Comparison of ENCODE assay signal across 1 cellular context in the genomic region with DNA sequence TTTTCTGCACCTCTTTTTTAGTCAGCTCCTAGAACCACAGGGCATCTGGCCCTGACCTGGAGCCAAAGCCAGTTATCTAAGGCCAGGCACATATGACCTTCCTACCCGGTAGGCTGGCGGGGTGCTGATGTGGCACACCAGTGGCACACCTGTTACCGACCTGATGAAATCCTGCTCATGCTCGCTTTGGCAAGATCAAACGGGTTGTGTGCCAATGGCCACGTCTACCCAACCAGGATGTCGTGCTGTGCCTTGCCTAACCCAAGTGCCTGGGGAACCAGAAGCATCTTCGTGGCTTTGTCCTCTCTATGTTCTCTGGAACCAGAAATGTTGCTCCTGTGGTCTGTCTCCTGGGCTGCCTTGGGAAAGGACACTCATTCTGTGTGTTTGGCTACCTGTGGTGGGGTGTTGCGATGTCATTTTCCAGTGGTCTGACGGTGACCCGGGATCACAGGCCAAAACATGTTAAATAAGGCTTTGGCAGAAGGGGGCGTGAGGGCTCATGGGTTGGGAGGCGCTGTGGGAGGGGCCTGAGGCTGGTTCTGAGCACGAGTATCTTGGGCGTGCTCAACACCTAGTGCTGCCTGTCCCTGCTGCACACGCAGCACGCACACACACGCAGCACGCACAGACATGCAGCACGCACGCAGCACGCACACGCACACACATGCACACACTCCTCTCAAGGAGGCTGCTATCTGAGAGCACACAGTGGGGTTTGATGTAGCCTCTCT.
TF ChIP-seq lines count a peak whose summit lies in the region.

No MANE protein-coding gene starts in this region.

TF ChIP-seq in HepG2, 621 proteins besides CTCF, POLR2A, EP300 and RAD21:
- TF ChIP-seq NFE2L1 (CRISPR knock-in tag; IDR thresholded peaks at IDR 0.05; ENCODE audit: borderline replicate concordance) (no peak), AKAP8 (CRISPR knock-in tag; IDR thresholded peaks at IDR 0.05) (peak; percentile 61; the same call in 1 of the 2 replicates), ZKSCAN5 (CRISPR knock-in tag; IDR thresholded peaks at IDR 0.05) (no peak), RBM22 (optimal IDR thresholded peaks at IDR 0.05; ENCODE audit: low read length) (peak; percentile 91), ZNF12 (CRISPR knock-in tag; IDR thresholded peaks at IDR 0.05) (no peak), ZFY (CRISPR knock-in tag; IDR thresholded peaks at IDR 0.05) (no peak), TARDBP (CRISPR knock-in tag; IDR thresholded peaks at IDR 0.05) (peak; percentile 46), AGO2 (optimal IDR thresholded peaks at IDR 0.05; ENCODE audit: low read depth, low read length) (peak; percentile 56)
- TF ChIP-seq, protein P1, sequence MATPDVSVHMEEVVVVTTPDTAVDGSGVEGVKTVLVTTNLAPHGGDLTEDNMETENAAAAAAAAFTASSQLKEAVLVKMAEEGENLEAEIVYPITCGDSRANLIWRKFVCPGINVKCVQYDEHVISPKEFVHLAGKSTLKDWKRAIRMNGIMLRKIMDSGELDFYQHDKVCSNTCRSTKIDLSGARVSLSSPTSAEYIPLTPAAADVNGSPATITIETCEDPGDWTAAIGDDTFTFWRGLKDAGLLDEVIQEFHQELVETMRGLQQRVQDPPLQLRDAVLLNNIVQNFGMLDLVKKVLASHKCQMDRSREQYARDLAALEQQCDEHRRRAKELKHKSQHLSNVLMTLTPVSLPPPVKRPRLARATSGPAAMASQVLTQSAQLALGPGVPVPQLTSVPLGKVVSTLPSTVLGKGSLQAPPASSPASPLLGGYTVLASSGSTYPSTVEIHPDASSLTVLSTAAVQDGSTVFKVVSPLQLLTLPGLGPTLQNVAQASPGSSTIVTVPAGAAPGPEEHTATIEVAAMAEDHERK (CRISPR knock-in tag; IDR thresholded peaks at IDR 0.05; ENCODE audit: low read depth): no peak
